Comparison of ENCODE assay signal across 8 cellular contexts in genomic region chr2:54456526-54457325, GRCh38. TPM values are rescaled to one million over a fixed set of nuclear protein-coding genes. Genes with fewer than 3 reads are reported as not detected.
DNase-seq lines count a peak whose midpoint lies in the region; ATAC-seq and TF ChIP-seq lines count a peak whose summit lies in the region.

No MANE protein-coding gene starts in this region.

- H3K27me3 Mint-ChIP-seq in activated naive CD8-positive, alpha-beta T cell = peaks cover 38% of the 10 kb centered on the region

- intact Hi-C loops in heart left ventricle (cut with DNase I) = loop anchor here in 8 of 10 donors (1.0 to 10.0 kb wide), 14 partner anchors 34 to 252 kb away; a partner anchor contains a TSS

- DNase-seq in EL (peak; percentile 55), GOT3 (lab: John Stamatoyannopoulos, UW) (peak; percentile 25), NCI-H2171 treated with DMSO at 0.1 percent for 48 hours (lab: John Stamatoyannopoulos, UW) (peak; percentile 61), heart left ventricle (peak; percentile 48 to 72 (median 56))
- DNase-seq in NK-92 treated with Interleukin-12 subunit alpha and Interleukin-12 subunit beta, amount 100 ng/mL, for 24 hours (lab: John Stamatoyannopoulos, UW) = no peak
- no peak for DNase-seq in effector CD4-positive, alpha-beta T cell

- peak overlapping the region; percentile 71 for H2AFZ ChIP-seq in parathyroid adenoma

- no peak overlapping the region for H3K27ac Mint-ChIP-seq in activated naive CD8-positive, alpha-beta T cell

- H3K4me1 ChIP-seq in heart left ventricle (peaks cover 11 to 52% (median 40%) of the 10 kb centered on the region in 12 donors), parathyroid adenoma (peaks cover 13% of the 10 kb centered on the region)

- H3K79me2 ChIP-seq in parathyroid adenoma = peaks cover 36% of the 10 kb centered on the region

- peak in 3 of 4 donors; percentile 8 to 71 (median 66) for ATAC-seq in heart left ventricle

- peak overlapping the region; percentile 72 to 98 (median 84) for H3K4me3 ChIP-seq in heart left ventricle
- H3K4me3 ChIP-seq in parathyroid adenoma (ENCODE audit: low read depth, low read length) = peak overlapping the region; percentile 78

- peak overlapping the region; percentile 67 for H3K4me2 ChIP-seq in parathyroid adenoma (ENCODE audit: low read length)

- H3K4me1 Mint-ChIP-seq in activated naive CD8-positive, alpha-beta T cell (ENCODE audit: low read depth) = peaks cover 13% of the 10 kb centered on the region

- TF ChIP-seq POLR2A in heart left ventricle (IDR thresholded peaks at IDR 0.05) = no peak

- H3K36me3 ChIP-seq in heart left ventricle (peaks cover 0 to 4% (median 0%) of the 10 kb centered on the region in 9 donors), parathyroid adenoma (ENCODE audit: control insufficient read depth, insufficient read depth, low read length) (no peaks in the 10 kb centered on the region)

- TF ChIP-seq CTCF in heart left ventricle (IDR thresholded peaks at IDR 0.05) (peak in 1 of 12 donors; percentile 3), parathyroid adenoma (IDR thresholded peaks at IDR 0.05) (no peak)

- no peaks in the 10 kb centered on the region for H3K9me3 ChIP-seq in heart left ventricle
- H3K9me3 ChIP-seq in parathyroid adenoma (ENCODE audit: control insufficient read depth, low read length) = no peaks in the 10 kb centered on the region

- 0% methylated on average over 16 to 98 of the region's 98 CpGs for WGBS in heart left ventricle, 4 donors

- H3K27me3 ChIP-seq in heart left ventricle (peaks cover 0 to 39% (median 0%) of the 10 kb centered on the region in 9 donors), parathyroid adenoma (ENCODE audit: control insufficient read depth, insufficient read depth, low read length) (no peaks in the 10 kb centered on the region)

- no peaks in the 10 kb centered on the region for H3K9me3 Mint-ChIP-seq in activated naive CD8-positive, alpha-beta T cell (ENCODE audit: low read depth)

- peak overlapping the region; percentile 90 for H3K4me3 Mint-ChIP-seq in activated naive CD8-positive, alpha-beta T cell

- H3K9ac ChIP-seq in parathyroid adenoma = no peak overlapping the region

- H3K36me3 Mint-ChIP-seq in activated naive CD8-positive, alpha-beta T cell = no peaks in the 10 kb centered on the region

- H3K27ac ChIP-seq in heart left ventricle (peak overlapping the region; percentile 92 to 99 (median 97)), parathyroid adenoma (peak overlapping the region; percentile 77)

RNA-seq across cellular contexts. Expression of gene SPTBN1, which starts 0.6 kb away (rescaled TPM):
- total RNA-seq in heart left ventricle = 100 to 1,000 TPM; 378 to 659 (median 424) TPM
- polyA plus RNA-seq in heart left ventricle = 100 to 1,000 TPM; 124 to 170 TPM

Comparison
In these comparisons a context has a peak if more than half of its experiments do, and no peak if none do; other contexts are left out.
1. DNase-seq: peak in EL (single experiment), GOT3 (single experiment), NCI-H2171 treated with DMSO at 0.1 percent for 48 hours (single experiment) and heart left ventricle (5 of 5); none in NK-92 treated with Interleukin-12 subunit alpha and Interleukin-12 subunit beta, amount 100 ng/mL, for 24 hours (single experiment) and effector CD4-positive, alpha-beta T cell (single experiment).